ENCODE assay signal across 10 cellular contexts in genomic region chrX:42615161-42615563, GRCh38.
DNase-seq lines count a peak whose midpoint lies in the region; ATAC-seq and TF ChIP-seq lines count a peak whose summit lies in the region.
"Had no signal": no experiment of that assay in that cellular context is flagged by ENCODE, and none has a peak within 500 bp of the region (broad histone marks: within the 10 kb centered on the region; RNA-seq: fewer than 3 reads in every experiment).

No MANE protein-coding gene starts in this region.

- no peak overlapping the region for H3K4me2 ChIP-seq in OCI-LY7 (ENCODE audit: low read length)

- intact Hi-C loops in OCI-LY7 (cut with micrococcal nuclease; ENCODE audit: unreplicated experiment) = loop anchor here (2.0 kb wide), 1 partner anchor 328 kb away; no protein-coding TSS in a partner anchor

- H3K9me3 ChIP-seq in OCI-LY7 (ENCODE audit: low read length) = no peaks in the 10 kb centered on the region

- no peaks in the 10 kb centered on the region for H3K4me1 Mint-ChIP-seq in HFFc6 (ENCODE audit: low read depth)
- H3K4me1 Mint-ChIP-seq in activated T-helper 17 cell treated with anti-CD3 and anti-CD28 coated beads, Interleukin-2, amount 50 U/mL, for 72 hours = peaks cover 6% of the 10 kb centered on the region

- no peak overlapping the region for H3K27ac Mint-ChIP-seq in HFFc6
- H3K27ac Mint-ChIP-seq in activated T-helper 17 cell treated with anti-CD3 and anti-CD28 coated beads, Interleukin-2, amount 50 U/mL, for 72 hours = no peak overlapping the region
- H3K27ac Mint-ChIP-seq: stimulated activated naive CD8-positive, alpha-beta T cell treated with anti-CD3 and anti-CD28 coated beads, Interleukin-15, Interleukin-2, amounts not matched to agents 100 ng/mL and 50 ng/mL, for 24 hours had no signal

- TF ChIP-seq CTCF in AG10803 (conservative IDR thresholded peaks at IDR 0.05; ENCODE audit: low read length) (0 out of 2 replicates have a peak, but pooled peaks have one; percentile 9), OCI-LY7 (conservative IDR thresholded peaks at IDR 0.05; ENCODE audit: low read length) (peak; percentile 63), fibroblast of pulmonary artery (IDR thresholded peaks at IDR 0.05; ENCODE audit: low read length, missing control alignments) (peak; percentile 14), HFFc6 (IDR thresholded peaks at IDR 0.05) (no peak)

- no TSS peak for BruUV-seq in OCI-LY7 (replicated peaks; lab: Mats Ljungman, UMichigan)

- no peaks in the 10 kb centered on the region for H4K20me1 ChIP-seq in OCI-LY7 (ENCODE audit: insufficient read depth, low read length)

- DNase-seq in AG10803 (ENCODE audit: low read depth) = no peak
- DNase-seq in EH (ENCODE audit: low read depth) = peak; percentile 4
- peak; percentile 32 for DNase-seq in OCI-LY7 (ENCODE audit: low spot score)
- peak; percentile 5 for DNase-seq in fibroblast of pulmonary artery (ENCODE audit: low read depth)
- no peak for DNase-seq in HFFc6
- DNase-seq: amniotic stem cell, mesenchymal stem cell had no signal

- no peaks in the 10 kb centered on the region; the same call in 1 of the 2 replicates for H3K36me3 ChIP-seq in OCI-LY7 (ENCODE audit: insufficient read depth, low read length)

- no peak overlapping the region for H3K27ac ChIP-seq in OCI-LY7 (ENCODE audit: low read depth, low read length, poor library complexity, severe bottlenecking)

- H3K9me3 Mint-ChIP-seq in HFFc6 = peaks cover 9% of the 10 kb centered on the region
- H3K9me3 Mint-ChIP-seq in activated T-helper 17 cell treated with anti-CD3 and anti-CD28 coated beads, Interleukin-2, amount 50 U/mL, for 72 hours = no peaks in the 10 kb centered on the region

- H2AFZ ChIP-seq in OCI-LY7 (ENCODE audit: low read length) = no peak overlapping the region

- no peaks in the 10 kb centered on the region; the same call in 1 of the 2 replicates for H3K36me3 Mint-ChIP-seq in HFFc6 (ENCODE audit: low read depth)
- H3K36me3 Mint-ChIP-seq in activated T-helper 17 cell treated with anti-CD3 and anti-CD28 coated beads, Interleukin-2, amount 50 U/mL, for 72 hours (ENCODE audit: low read depth) = no peaks in the 10 kb centered on the region

- H3K4me3 ChIP-seq in AG10803 (ENCODE audit: low read length) (no peak overlapping the region), OCI-LY7 (ENCODE audit: low read depth, low read length, poor library complexity, severe bottlenecking) (no peak overlapping the region), fibroblast of pulmonary artery (replicated peaks; ENCODE audit: low read depth, low read length) (no peak overlapping the region)

- no peaks in the 10 kb centered on the region for H3K79me2 ChIP-seq in OCI-LY7 (ENCODE audit: insufficient read depth, low read depth, low read length)

- H3K4me1 ChIP-seq in OCI-LY7 (ENCODE audit: insufficient read depth, low read length, poor library complexity, severe bottlenecking) = peaks cover 11% of the 10 kb centered on the region

- no peak for ATAC-seq in GM18517 (IDR thresholded peaks at IDR 0.05; ENCODE audit: unreplicated experiment)
- no peak for ATAC-seq in activated T-helper 17 cell treated with anti-CD3 and anti-CD28 coated beads, Interleukin-2, amount 50 U/mL, for 72 hours (replicated peaks)

- POLR2A ChIA-PET in OCI-LY7 (lab: Charles Lee) = no interaction called here

- CTCF ChIA-PET in OCI-LY7 (lab: Charles Lee; ENCODE audit: unreplicated experiment) = no interaction called here

- H3K4me3 Mint-ChIP-seq in HFFc6 = no peak overlapping the region
- no peak overlapping the region for H3K4me3 Mint-ChIP-seq in activated T-helper 17 cell treated with anti-CD3 and anti-CD28 coated beads, Interleukin-2, amount 50 U/mL, for 72 hours
- H3K4me3 Mint-ChIP-seq: stimulated activated naive CD8-positive, alpha-beta T cell treated with anti-CD3 and anti-CD28 coated beads, Interleukin-15, Interleukin-2, amounts not matched to agents 100 ng/mL and 50 ng/mL, for 24 hours had no signal

- H3K27me3 Mint-ChIP-seq in HFFc6 (ENCODE audit: insufficient read depth) = no peaks in the 10 kb centered on the region
- H3K27me3 Mint-ChIP-seq in activated T-helper 17 cell treated with anti-CD3 and anti-CD28 coated beads, Interleukin-2, amount 50 U/mL, for 72 hours = no peaks in the 10 kb centered on the region
- H3K27me3 Mint-ChIP-seq: stimulated activated naive CD8-positive, alpha-beta T cell treated with anti-CD3 and anti-CD28 coated beads, Interleukin-15, Interleukin-2, amounts not matched to agents 100 ng/mL and 50 ng/mL, for 24 hours had no signal

- H3K9me2 ChIP-seq in OCI-LY7 (ENCODE audit: insufficient read depth, low read length) = no peaks in the 10 kb centered on the region

Comparison
In these comparisons a context has a peak if more than half of its experiments do, and no peak if none do; other contexts are left out.
1. DNase-seq: peak in EH (single experiment), OCI-LY7 (single experiment) and fibroblast of pulmonary artery (single experiment); none in AG10803 (single experiment) and HFFc6 (single experiment).